Comparison of ENCODE assay signal across 1 cellular context in the genomic region with DNA sequence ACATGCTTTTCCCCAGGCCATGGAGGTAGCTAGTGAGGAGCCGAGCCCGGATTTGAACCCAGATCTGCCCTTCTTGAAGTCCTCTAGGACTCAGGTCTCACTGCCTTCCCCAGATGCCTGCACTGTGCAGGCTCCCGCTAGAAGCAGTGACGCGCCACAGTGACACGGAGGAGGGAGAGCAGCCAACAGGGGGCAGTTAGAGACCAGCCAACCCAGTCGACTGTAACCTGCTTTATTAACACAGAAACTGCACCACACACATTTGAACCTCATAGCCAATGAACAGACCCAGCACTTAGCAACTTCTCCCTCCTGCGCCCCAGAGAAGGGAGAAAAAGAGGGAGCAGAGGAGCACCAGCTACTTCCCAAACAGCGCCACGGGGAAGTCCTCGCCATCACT.
A peak's percentile ranks its signal among the peaks of the same experiment; 100 is the strongest.
TF ChIP-seq lines count a peak whose summit lies in the region.

No MANE protein-coding gene starts in this region.

TF ChIP-seq in K562, 482 proteins besides CTCF, POLR2A, EP300 and RAD21 (continued from another document and continues in another):
- TF ChIP-seq, protein P1, sequence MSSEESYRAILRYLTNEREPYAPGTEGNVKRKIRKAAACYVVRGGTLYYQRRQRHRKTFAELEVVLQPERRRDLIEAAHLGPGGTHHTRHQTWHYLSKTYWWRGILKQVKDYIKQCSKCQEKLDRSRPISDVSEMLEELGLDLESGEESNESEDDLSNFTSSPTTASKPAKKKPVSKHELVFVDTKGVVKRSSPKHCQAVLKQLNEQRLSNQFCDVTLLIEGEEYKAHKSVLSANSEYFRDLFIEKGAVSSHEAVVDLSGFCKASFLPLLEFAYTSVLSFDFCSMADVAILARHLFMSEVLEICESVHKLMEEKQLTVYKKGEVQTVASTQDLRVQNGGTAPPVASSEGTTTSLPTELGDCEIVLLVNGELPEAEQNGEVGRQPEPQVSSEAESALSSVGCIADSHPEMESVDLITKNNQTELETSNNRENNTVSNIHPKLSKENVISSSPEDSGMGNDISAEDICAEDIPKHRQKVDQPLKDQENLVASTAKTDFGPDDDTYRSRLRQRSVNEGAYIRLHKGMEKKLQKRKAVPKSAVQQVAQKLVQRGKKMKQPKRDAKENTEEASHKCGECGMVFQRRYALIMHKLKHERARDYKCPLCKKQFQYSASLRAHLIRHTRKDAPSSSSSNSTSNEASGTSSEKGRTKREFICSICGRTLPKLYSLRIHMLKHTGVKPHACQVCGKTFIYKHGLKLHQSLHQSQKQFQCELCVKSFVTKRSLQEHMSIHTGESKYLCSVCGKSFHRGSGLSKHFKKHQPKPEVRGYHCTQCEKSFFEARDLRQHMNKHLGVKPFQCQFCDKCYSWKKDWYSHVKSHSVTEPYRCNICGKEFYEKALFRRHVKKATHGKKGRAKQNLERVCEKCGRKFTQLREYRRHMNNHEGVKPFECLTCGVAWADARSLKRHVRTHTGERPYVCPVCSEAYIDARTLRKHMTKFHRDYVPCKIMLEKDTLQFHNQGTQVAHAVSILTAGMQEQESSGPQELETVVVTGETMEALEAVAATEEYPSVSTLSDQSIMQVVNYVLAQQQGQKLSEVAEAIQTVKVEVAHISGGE (CRISPR knock-in tag; IDR thresholded peaks at IDR 0.05) = no peak
- TF ChIP-seq, protein P2, sequence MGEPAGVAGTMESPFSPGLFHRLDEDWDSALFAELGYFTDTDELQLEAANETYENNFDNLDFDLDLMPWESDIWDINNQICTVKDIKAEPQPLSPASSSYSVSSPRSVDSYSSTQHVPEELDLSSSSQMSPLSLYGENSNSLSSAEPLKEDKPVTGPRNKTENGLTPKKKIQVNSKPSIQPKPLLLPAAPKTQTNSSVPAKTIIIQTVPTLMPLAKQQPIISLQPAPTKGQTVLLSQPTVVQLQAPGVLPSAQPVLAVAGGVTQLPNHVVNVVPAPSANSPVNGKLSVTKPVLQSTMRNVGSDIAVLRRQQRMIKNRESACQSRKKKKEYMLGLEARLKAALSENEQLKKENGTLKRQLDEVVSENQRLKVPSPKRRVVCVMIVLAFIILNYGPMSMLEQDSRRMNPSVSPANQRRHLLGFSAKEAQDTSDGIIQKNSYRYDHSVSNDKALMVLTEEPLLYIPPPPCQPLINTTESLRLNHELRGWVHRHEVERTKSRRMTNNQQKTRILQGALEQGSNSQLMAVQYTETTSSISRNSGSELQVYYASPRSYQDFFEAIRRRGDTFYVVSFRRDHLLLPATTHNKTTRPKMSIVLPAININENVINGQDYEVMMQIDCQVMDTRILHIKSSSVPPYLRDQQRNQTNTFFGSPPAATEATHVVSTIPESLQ (CRISPR knock-in tag; IDR thresholded peaks at IDR 0.05) = no peak
- TF ChIP-seq ZFX (CRISPR knock-in tag; IDR thresholded peaks at IDR 0.05) = no peak
- TF ChIP-seq CCNT2 (IDR thresholded peaks at IDR 0.05; ENCODE audit: borderline replicate concordance, extremely low read depth, insufficient read length, low read depth, low read length) = no peak
- TF ChIP-seq, protein P3, sequence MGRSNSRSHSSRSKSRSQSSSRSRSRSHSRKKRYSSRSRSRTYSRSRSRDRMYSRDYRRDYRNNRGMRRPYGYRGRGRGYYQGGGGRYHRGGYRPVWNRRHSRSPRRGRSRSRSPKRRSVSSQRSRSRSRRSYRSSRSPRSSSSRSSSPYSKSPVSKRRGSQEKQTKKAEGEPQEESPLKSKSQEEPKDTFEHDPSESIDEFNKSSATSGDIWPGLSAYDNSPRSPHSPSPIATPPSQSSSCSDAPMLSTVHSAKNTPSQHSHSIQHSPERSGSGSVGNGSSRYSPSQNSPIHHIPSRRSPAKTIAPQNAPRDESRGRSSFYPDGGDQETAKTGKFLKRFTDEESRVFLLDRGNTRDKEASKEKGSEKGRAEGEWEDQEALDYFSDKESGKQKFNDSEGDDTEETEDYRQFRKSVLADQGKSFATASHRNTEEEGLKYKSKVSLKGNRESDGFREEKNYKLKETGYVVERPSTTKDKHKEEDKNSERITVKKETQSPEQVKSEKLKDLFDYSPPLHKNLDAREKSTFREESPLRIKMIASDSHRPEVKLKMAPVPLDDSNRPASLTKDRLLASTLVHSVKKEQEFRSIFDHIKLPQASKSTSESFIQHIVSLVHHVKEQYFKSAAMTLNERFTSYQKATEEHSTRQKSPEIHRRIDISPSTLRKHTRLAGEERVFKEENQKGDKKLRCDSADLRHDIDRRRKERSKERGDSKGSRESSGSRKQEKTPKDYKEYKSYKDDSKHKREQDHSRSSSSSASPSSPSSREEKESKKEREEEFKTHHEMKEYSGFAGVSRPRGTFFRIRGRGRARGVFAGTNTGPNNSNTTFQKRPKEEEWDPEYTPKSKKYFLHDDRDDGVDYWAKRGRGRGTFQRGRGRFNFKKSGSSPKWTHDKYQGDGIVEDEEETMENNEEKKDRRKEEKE (IDR thresholded peaks at IDR 0.05; ENCODE audit: borderline replicate concordance in 1 of 2, control insufficient read depth in 1 of 2, low read depth in 2 of 2, low read length in 1 of 2) = no peak
- TF ChIP-seq, protein P4, sequence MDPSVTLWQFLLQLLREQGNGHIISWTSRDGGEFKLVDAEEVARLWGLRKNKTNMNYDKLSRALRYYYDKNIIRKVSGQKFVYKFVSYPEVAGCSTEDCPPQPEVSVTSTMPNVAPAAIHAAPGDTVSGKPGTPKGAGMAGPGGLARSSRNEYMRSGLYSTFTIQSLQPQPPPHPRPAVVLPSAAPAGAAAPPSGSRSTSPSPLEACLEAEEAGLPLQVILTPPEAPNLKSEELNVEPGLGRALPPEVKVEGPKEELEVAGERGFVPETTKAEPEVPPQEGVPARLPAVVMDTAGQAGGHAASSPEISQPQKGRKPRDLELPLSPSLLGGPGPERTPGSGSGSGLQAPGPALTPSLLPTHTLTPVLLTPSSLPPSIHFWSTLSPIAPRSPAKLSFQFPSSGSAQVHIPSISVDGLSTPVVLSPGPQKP (CRISPR knock-in tag; IDR thresholded peaks at IDR 0.05) = no peak
- no peak; a peak in 1 of 4 replicates for TF ChIP-seq TEAD1 (CRISPR knock-in tag; IDR thresholded peaks at IDR 0.05)
- TF ChIP-seq FOXP1 (CRISPR knock-in tag; IDR thresholded peaks at IDR 0.05) = no peak
- no peak for TF ChIP-seq NONO (IDR thresholded peaks at IDR 0.05; ENCODE audit: low read depth in 2 of 2, low read length in 1 of 2)
- TF ChIP-seq ZNF707 (CRISPR knock-in tag; conservative IDR thresholded peaks at IDR 0.05) = no peak
- no peak for TF ChIP-seq TRIM28 (IDR thresholded peaks at IDR 0.05)
- TF ChIP-seq, protein P5, sequence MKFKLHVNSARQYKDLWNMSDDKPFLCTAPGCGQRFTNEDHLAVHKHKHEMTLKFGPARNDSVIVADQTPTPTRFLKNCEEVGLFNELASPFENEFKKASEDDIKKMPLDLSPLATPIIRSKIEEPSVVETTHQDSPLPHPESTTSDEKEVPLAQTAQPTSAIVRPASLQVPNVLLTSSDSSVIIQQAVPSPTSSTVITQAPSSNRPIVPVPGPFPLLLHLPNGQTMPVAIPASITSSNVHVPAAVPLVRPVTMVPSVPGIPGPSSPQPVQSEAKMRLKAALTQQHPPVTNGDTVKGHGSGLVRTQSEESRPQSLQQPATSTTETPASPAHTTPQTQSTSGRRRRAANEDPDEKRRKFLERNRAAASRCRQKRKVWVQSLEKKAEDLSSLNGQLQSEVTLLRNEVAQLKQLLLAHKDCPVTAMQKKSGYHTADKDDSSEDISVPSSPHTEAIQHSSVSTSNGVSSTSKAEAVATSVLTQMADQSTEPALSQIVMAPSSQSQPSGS (CRISPR knock-in tag; IDR thresholded peaks at IDR 0.05) = no peak
- TF ChIP-seq ZEB2 (IDR thresholded peaks at IDR 0.05) = no peak
- no peak for TF ChIP-seq ETV6 (IDR thresholded peaks at IDR 0.05; ENCODE audit: borderline replicate concordance in 1 of 2, low read depth in 2 of 2, low read length in 1 of 2)
- no peak for TF ChIP-seq ETV6 (CRISPR knock-in tag; IDR thresholded peaks at IDR 0.05; ENCODE audit: borderline replicate concordance)
- TF ChIP-seq PTTG1 (tag; IDR thresholded peaks at IDR 0.05; ENCODE audit: low read depth) = no peak
- no peak for TF ChIP-seq BRD4 (IDR thresholded peaks at IDR 0.05)
- TF ChIP-seq HDAC1 (IDR thresholded peaks at IDR 0.05) = no peak
- peak; percentile 49 for TF ChIP-seq ATF7 (IDR thresholded peaks at IDR 0.05)
- TF ChIP-seq NR1H2 (CRISPR knock-in tag; IDR thresholded peaks at IDR 0.05) = no peak
- TF ChIP-seq ZNF436 (CRISPR knock-in tag; IDR thresholded peaks at IDR 0.05) = no peak
- no peak for TF ChIP-seq SRSF1 (IDR thresholded peaks at IDR 0.05; ENCODE audit: low read depth, low read length)
- no peak for TF ChIP-seq POU5F1 (IDR thresholded peaks at IDR 0.05; ENCODE audit: borderline replicate concordance, low read depth, low read length, partially characterized antibody)
- no peak for TF ChIP-seq ZNF23 (CRISPR knock-in tag; IDR thresholded peaks at IDR 0.05)
- TF ChIP-seq KAT7 (CRISPR knock-in tag; IDR thresholded peaks at IDR 0.05; ENCODE audit: borderline replicate concordance) = no peak
- TF ChIP-seq L3MBTL2 (IDR thresholded peaks at IDR 0.05) = peak; percentile 44; the same call in 1 of the 2 replicates
- TF ChIP-seq, protein P6, sequence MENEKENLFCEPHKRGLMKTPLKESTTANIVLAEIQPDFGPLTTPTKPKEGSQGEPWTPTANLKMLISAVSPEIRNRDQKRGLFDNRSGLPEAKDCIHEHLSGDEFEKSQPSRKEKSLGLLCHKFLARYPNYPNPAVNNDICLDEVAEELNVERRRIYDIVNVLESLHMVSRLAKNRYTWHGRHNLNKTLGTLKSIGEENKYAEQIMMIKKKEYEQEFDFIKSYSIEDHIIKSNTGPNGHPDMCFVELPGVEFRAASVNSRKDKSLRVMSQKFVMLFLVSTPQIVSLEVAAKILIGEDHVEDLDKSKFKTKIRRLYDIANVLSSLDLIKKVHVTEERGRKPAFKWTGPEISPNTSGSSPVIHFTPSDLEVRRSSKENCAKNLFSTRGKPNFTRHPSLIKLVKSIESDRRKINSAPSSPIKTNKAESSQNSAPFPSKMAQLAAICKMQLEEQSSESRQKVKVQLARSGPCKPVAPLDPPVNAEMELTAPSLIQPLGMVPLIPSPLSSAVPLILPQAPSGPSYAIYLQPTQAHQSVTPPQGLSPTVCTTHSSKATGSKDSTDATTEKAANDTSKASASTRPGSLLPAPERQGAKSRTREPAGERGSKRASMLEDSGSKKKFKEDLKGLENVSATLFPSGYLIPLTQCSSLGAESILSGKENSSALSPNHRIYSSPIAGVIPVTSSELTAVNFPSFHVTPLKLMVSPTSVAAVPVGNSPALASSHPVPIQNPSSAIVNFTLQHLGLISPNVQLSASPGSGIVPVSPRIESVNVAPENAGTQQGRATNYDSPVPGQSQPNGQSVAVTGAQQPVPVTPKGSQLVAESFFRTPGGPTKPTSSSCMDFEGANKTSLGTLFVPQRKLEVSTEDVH (IDR thresholded peaks at IDR 0.05; ENCODE audit: low read depth, partially characterized antibody) = no peak
- TF ChIP-seq PHF21A (IDR thresholded peaks at IDR 0.05; ENCODE audit: borderline replicate concordance, low read depth) = no peak
- no peak for TF ChIP-seq TGIF2 (CRISPR knock-in tag; IDR thresholded peaks at IDR 0.05)
- TF ChIP-seq ZNF785 (CRISPR knock-in tag; IDR thresholded peaks at IDR 0.05) = no peak
- TF ChIP-seq, protein P7, sequence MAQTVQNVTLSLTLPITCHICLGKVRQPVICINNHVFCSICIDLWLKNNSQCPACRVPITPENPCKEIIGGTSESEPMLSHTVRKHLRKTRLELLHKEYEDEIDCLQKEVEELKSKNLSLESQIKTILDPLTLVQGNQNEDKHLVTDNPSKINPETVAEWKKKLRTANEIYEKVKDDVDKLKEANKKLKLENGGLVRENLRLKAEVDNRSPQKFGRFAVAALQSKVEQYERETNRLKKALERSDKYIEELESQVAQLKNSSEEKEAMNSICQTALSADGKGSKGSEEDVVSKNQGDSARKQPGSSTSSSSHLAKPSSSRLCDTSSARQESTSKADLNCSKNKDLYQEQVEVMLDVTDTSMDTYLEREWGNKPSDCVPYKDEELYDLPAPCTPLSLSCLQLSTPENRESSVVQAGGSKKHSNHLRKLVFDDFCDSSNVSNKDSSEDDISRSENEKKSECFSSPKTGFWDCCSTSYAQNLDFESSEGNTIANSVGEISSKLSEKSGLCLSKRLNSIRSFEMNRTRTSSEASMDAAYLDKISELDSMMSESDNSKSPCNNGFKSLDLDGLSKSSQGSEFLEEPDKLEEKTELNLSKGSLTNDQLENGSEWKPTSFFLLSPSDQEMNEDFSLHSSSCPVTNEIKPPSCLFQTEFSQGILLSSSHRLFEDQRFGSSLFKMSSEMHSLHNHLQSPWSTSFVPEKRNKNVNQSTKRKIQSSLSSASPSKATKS (CRISPR knock-in tag; IDR thresholded peaks at IDR 0.05) = no peak
- TF ChIP-seq TAF1 (IDR thresholded peaks at IDR 0.05; ENCODE audit: control insufficient read depth, extremely low read depth, insufficient read depth, low read length, severe bottlenecking) = no peak
- TF ChIP-seq, protein P8, sequence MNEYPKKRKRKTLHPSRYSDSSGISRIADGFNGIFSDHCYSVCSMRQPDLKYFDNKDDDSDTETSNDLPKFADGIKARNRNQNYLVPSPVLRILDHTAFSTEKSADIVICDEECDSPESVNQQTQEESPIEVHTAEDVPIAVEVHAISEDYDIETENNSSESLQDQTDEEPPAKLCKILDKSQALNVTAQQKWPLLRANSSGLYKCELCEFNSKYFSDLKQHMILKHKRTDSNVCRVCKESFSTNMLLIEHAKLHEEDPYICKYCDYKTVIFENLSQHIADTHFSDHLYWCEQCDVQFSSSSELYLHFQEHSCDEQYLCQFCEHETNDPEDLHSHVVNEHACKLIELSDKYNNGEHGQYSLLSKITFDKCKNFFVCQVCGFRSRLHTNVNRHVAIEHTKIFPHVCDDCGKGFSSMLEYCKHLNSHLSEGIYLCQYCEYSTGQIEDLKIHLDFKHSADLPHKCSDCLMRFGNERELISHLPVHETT (CRISPR knock-in tag; conservative IDR thresholded peaks at IDR 0.05 in 1 of 2, IDR thresholded peaks at IDR 0.05 in 1 of 2) = no peak
- no peak for TF ChIP-seq SMARCA5 (IDR thresholded peaks at IDR 0.05)
- no peak for TF ChIP-seq MAFK (IDR thresholded peaks at IDR 0.05; ENCODE audit: low read length)
